8 cellular contexts compared by ENCODE assay signal in genomic region chr1:225777058-225777582, GRCh38. TPM values are rescaled to one million over a fixed set of nuclear protein-coding genes. Genes with fewer than 3 reads are reported as not detected.
DNase-seq lines count a peak whose midpoint lies in the region; ATAC-seq and TF ChIP-seq lines count a peak whose summit lies in the region.

No MANE protein-coding gene starts in this region.

- H3K9me3 ChIP-seq in AG04450 (ENCODE audit: control insufficient read depth, insufficient read depth, low read length) = no peaks in the 10 kb centered on the region
- H3K9me3 ChIP-seq in effector memory CD4-positive, alpha-beta T cell (ENCODE audit: control insufficient read depth, low read length) = no peaks in the 10 kb centered on the region
- no peaks in the 10 kb centered on the region for H3K9me3 ChIP-seq in neural cell (ENCODE audit: low read length)

- POLR2A ChIA-PET in AG04450 (lab: Yijun Ruan, JAX) = interaction anchor here (0.6 to 2.6 kb wide), 17 partner anchors 9 to 303 kb away, joined by 3 to 16 read pairs (median 5); partner anchors contain the start of genes ENAH and TMEM63A

- H3F3A ChIP-seq in neural cell (ENCODE audit: insufficient read depth, low read length, poor library complexity, severe bottlenecking) = peaks cover 9% of the 10 kb centered on the region

- no peak for TF ChIP-seq POLR2A in erythroblast (IDR thresholded peaks at IDR 0.05; ENCODE audit: low read length)

- H3K4me3 ChIP-seq in AG04450 (ENCODE audit: low read depth, low read length) (peak overlapping the region; percentile 64), neural cell (ENCODE audit: low read length) (peak overlapping the region; percentile 77)
- peak overlapping the region; percentile 20 for H3K4me3 ChIP-seq in effector memory CD4-positive, alpha-beta T cell (ENCODE audit: insufficient read depth, low read depth, low read length, poor library complexity, severe bottlenecking)

- H3K9me2 ChIP-seq in neural cell (ENCODE audit: insufficient read depth, low read length) = no peaks in the 10 kb centered on the region

- no peak overlapping the region for H3K27ac ChIP-seq in AG04450 (ENCODE audit: low read depth, low read length)
- H3K27ac ChIP-seq in effector memory CD4-positive, alpha-beta T cell (ENCODE audit: insufficient read depth, low read length, poor library complexity, severe bottlenecking) = peak overlapping the region; percentile 57
- H3K27ac ChIP-seq in neural cell (ENCODE audit: low read length) = peak overlapping the region; percentile 97

- no peaks in the 10 kb centered on the region for H3K27me3 ChIP-seq in AG04450 (ENCODE audit: control insufficient read depth, insufficient read depth, low read length)
- no peaks in the 10 kb centered on the region for H3K27me3 ChIP-seq in effector memory CD4-positive, alpha-beta T cell (replicated peaks; ENCODE audit: control insufficient read depth, insufficient read depth, low read length, poor library complexity, severe bottlenecking)
- no peaks in the 10 kb centered on the region for H3K27me3 ChIP-seq in neural cell (ENCODE audit: insufficient read depth, low read depth, low read length)

- DNase-seq in AG04450 (ENCODE audit: low read depth, low spot score) (no peak), Kasumi-1 (lab: John Stamatoyannopoulos, UW) (peak; percentile 72 to 81), erythroblast (lab: John Stamatoyannopoulos, UW) (no peak)
- no peak for DNase-seq in effector memory CD4-positive, alpha-beta T cell
- no peak for DNase-seq in effector CD4-positive, alpha-beta T cell

- no peak for TF ChIP-seq RAD21 in neural cell (conservative IDR thresholded peaks at IDR 0.05)

- no peaks in the 10 kb centered on the region for H4K20me1 ChIP-seq in neural cell (ENCODE audit: insufficient read depth)

- H3K4me1 ChIP-seq in effector memory CD4-positive, alpha-beta T cell (ENCODE audit: control insufficient read depth, insufficient read depth, low read length, poor library complexity, severe bottlenecking) = peaks cover 13% of the 10 kb centered on the region

- TF ChIP-seq EP300 in neural cell (conservative IDR thresholded peaks at IDR 0.05; ENCODE audit: poor library complexity, severe bottlenecking) = no peak

- ATAC-seq in GM19395 (IDR thresholded peaks at IDR 0.05; ENCODE audit: unreplicated experiment) (peak; percentile 39), GM18520 (IDR thresholded peaks at IDR 0.05; ENCODE audit: unreplicated experiment) (no peak)

- peak overlapping the region; percentile 51 for H3K9ac ChIP-seq in neural cell (ENCODE audit: low read length)

- CTCF ChIA-PET in AG04450 (lab: Charles Lee) = interaction anchor here (0.6 to 3.4 kb wide), 49 partner anchors 8 to 309 kb away, joined by 3 to 15 read pairs (median 4); no protein-coding TSS in a partner anchor

- peaks cover 39% of the 10 kb centered on the region for H3K79me2 ChIP-seq in neural cell (replicated peaks; ENCODE audit: insufficient read depth, low read length)

- peak overlapping the region; percentile 19 for H3K4me2 ChIP-seq in neural cell (ENCODE audit: low read length)

- H3K36me3 ChIP-seq in effector memory CD4-positive, alpha-beta T cell (ENCODE audit: control insufficient read depth, insufficient read depth, low read length) = peaks cover under 1% of the 10 kb centered on the region
- no peaks in the 10 kb centered on the region for H3K36me3 ChIP-seq in neural cell (ENCODE audit: insufficient read depth, low read length)

- no peak overlapping the region for H2AFZ ChIP-seq in neural cell (ENCODE audit: low read depth, low read length)

- TF ChIP-seq CTCF in AG04450 (IDR thresholded peaks at IDR 0.05; ENCODE audit: low read depth, low read length) (no peak), neural cell (IDR thresholded peaks at IDR 0.05; ENCODE audit: poor library complexity, severe bottlenecking) (no peak)

TF ChIP-seq in neural cell, 6 proteins besides CTCF, POLR2A, EP300 and RAD21:
- TF ChIP-seq SMC3 (conservative IDR thresholded peaks at IDR 0.05; ENCODE audit: poor library complexity) (no peak), MXI1 (conservative IDR thresholded peaks at IDR 0.05; ENCODE audit: poor library complexity, severe bottlenecking) (no peak), POLR2AphosphoS5 (IDR thresholded peaks at IDR 0.05) (no peak), EZH2 (IDR thresholded peaks at IDR 0.05; ENCODE audit: borderline replicate concordance, insufficient read depth, low read length, poor library complexity, severe bottlenecking) (no peak), REST (IDR thresholded peaks at IDR 0.05; ENCODE audit: borderline replicate concordance) (no peak), TAF1 (IDR thresholded peaks at IDR 0.05; ENCODE audit: low read depth) (no peak)

RNA-seq across cellular contexts. Expression of gene SRP9, which starts 0.5 kb away (rescaled TPM):
- polyA plus RNA-seq in AG04450 (2011; rRNA removed) (361 and 527 TPM in 2 replicates), neural cell (1,603 and 1,838 TPM in 2 replicates)
- polyA minus RNA-seq in AG04450 (2011; rRNA and poly(A)+ RNA removed) = 113 and 139 TPM in 2 replicates
- 591 and 710 TPM in 2 replicates for polyA minus RNA-seq in neural cell

RNA-seq across cellular contexts. Expression of gene EPHX1, which starts 32.8 kb away (rescaled TPM):
- polyA plus RNA-seq in AG04450 (2011; rRNA removed) = 41.3 and 48.5 TPM in 2 replicates
- 26.6 and 29.5 TPM in 2 replicates for polyA minus RNA-seq in AG04450 (2011; rRNA and poly(A)+ RNA removed)
- polyA plus RNA-seq in neural cell = 7.5 and 8.7 TPM in 2 replicates
- 11.9 and 16.8 TPM in 2 replicates for polyA minus RNA-seq in neural cell

Comparison
In these comparisons a context has a peak if more than half of its experiments do, and no peak if none do; other contexts are left out.
1. DNase-seq: peak in Kasumi-1 (2 of 2); none in AG04450 (single experiment), effector memory CD4-positive, alpha-beta T cell (0 of 3), effector CD4-positive, alpha-beta T cell (single experiment) and erythroblast (0 of 2).
2. H3K4me3 ChIP-seq: peak in every context shown above with its lines; median percentile 77 in neural cell; 64 in AG04450; 20 in effector memory CD4-positive, alpha-beta T cell.